In genomic region chr7:18518555-18518954, GRCh38 we compare ENCODE assay signal across 13 cellular contexts.
"Had no signal": no experiment of that assay in that cellular context is flagged by ENCODE, and none has a peak within 500 bp of the region (broad histone marks: within the 10 kb centered on the region; RNA-seq: fewer than 3 reads in every experiment).

No MANE protein-coding gene starts in this region.

- H3K4me3 ChIP-seq: body of pancreas, left ventricle myocardium inferior, stomach, thoracic aorta had no signal

- H3K36me3 ChIP-seq: left ventricle myocardium inferior, stomach, thoracic aorta had no signal

- DNase-seq: activated CD4-positive, alpha-beta T cell treated with anti-CD3 and anti-CD28 coated beads, Interleukin-2, amount 50 U/mL, for 1 hour; activated T-cell treated with anti-CD3 and anti-CD28 coated beads, Interleukin-2, amount 50 U/mL, for 1 hour; body of pancreas; effector memory CD4-positive, alpha-beta T cell; left ventricle myocardium inferior; mesenchymal stem cell; occipital lobe; stimulated activated CD4-positive, alpha-beta T cell treated with anti-CD3 and anti-CD28 coated beads, Interleukin-15, amount 100 ng/mL, for 24 hours; stimulated activated CD4-positive, alpha-beta T cell treated with anti-CD3 and anti-CD28 coated beads, Interleukin-4, amount 100 ng/mL, for 24 hours; stomach had no signal

- H3K4me3 Mint-ChIP-seq: activated naive CD4-positive, alpha-beta T cell treated with anti-CD3 and anti-CD28 coated beads, Interleukin-2, amount 50 U/mL, for 24 hours; nephron had no signal

- H3K36me3 Mint-ChIP-seq: activated naive CD4-positive, alpha-beta T cell treated with anti-CD3 and anti-CD28 coated beads, Interleukin-2, amount 50 U/mL, for 24 hours had no signal

- H3K4me1 Mint-ChIP-seq: activated naive CD4-positive, alpha-beta T cell treated with anti-CD3 and anti-CD28 coated beads, Interleukin-2, amount 50 U/mL, for 24 hours had no signal

- H3K27me3 ChIP-seq: body of pancreas, stomach had no signal

- H3K9me3 ChIP-seq: body of pancreas, left ventricle myocardium inferior, stomach, thoracic aorta had no signal

- H3K27ac ChIP-seq: body of pancreas, left ventricle myocardium inferior, stomach had no signal

- H3K9me3 Mint-ChIP-seq: nephron had no signal

- ATAC-seq: body of pancreas had no signal

- H3K4me1 ChIP-seq: body of pancreas had no signal

- H3K27ac Mint-ChIP-seq: activated naive CD4-positive, alpha-beta T cell treated with anti-CD3 and anti-CD28 coated beads, Interleukin-2, amount 50 U/mL, for 24 hours; nephron had no signal

- H3K27me3 Mint-ChIP-seq: activated naive CD4-positive, alpha-beta T cell treated with anti-CD3 and anti-CD28 coated beads, Interleukin-2, amount 50 U/mL, for 24 hours had no signal
